Comparison of ENCODE assay signal across 10 cellular contexts in genomic region chr1:32448773-32449456, GRCh38. TPM values are rescaled to one million over a fixed set of nuclear protein-coding genes. Genes with fewer than 3 reads are reported as not detected.
DNase-seq lines count a peak whose midpoint lies in the region; ATAC-seq, FAIRE-seq and TF ChIP-seq lines count a peak whose summit lies in the region.
"Had no signal": no experiment of that assay in that cellular context is flagged by ENCODE, and none has a peak within 500 bp of the region (broad histone marks: within the 10 kb centered on the region; RNA-seq: fewer than 3 reads in every experiment).

No MANE protein-coding gene starts in this region.

- H3K27ac ChIP-seq in OCI-LY7 (ENCODE audit: low read depth, low read length, poor library complexity, severe bottlenecking) = no peak overlapping the region

- intact Hi-C loops in OCI-LY7 (cut with micrococcal nuclease; ENCODE audit: unreplicated experiment) = loop anchor here (5.0 kb wide), 1 partner anchor 323 kb away; no protein-coding TSS in a partner anchor

- POLR2A ChIA-PET in OCI-LY7 (lab: Charles Lee) = no interaction called here

- CTCF ChIA-PET in OCI-LY7 (lab: Charles Lee; ENCODE audit: unreplicated experiment) = no interaction called here

- TF ChIP-seq CTCF in AG09309 (IDR thresholded peaks at IDR 0.05; ENCODE audit: control insufficient read depth, insufficient read depth, low read depth, low read length, missing control alignments) (peak; percentile 33), GM10266 (IDR thresholded peaks at IDR 0.05; ENCODE audit: control insufficient read depth, insufficient read depth, low read depth, missing control alignments) (peak; percentile 48), OCI-LY7 (conservative IDR thresholded peaks at IDR 0.05; ENCODE audit: low read length) (peak; percentile 57), fibroblast of the aortic adventitia (IDR thresholded peaks at IDR 0.05; ENCODE audit: insufficient read depth, low read length) (peak; percentile 13)

- no peak for DNase-seq in AG09309 (ENCODE audit: low read depth)
- DNase-seq in GM10266 (ENCODE audit: extremely low spot score) = no peak
- peak; percentile 44 for DNase-seq in OCI-LY7 (ENCODE audit: low spot score)
- peak; percentile 21 for DNase-seq in fibroblast of the aortic adventitia (ENCODE audit: low read depth)
- no peak for DNase-seq in NCI-H2196 treated with DMSO at 0.1 percent for 48 hours (lab: John Stamatoyannopoulos, UW; ENCODE audit: unreplicated experiment)
- no peak for DNase-seq in globus pallidus (ENCODE audit: low spot score)
- DNase-seq in frontal cortex (ENCODE audit: low spot score in 2 of 2) = no peak

- no peaks in the 10 kb centered on the region for H3K36me3 ChIP-seq in OCI-LY7 (ENCODE audit: insufficient read depth, low read length)

- H3K4me3 ChIP-seq in AG09309 (ENCODE audit: control insufficient read depth, low read depth, low read length) (no peak overlapping the region), OCI-LY7 (ENCODE audit: low read depth, low read length, poor library complexity, severe bottlenecking) (no peak overlapping the region), fibroblast of the aortic adventitia (ENCODE audit: low read depth, low read length) (no peak overlapping the region)

- no peaks in the 10 kb centered on the region for H3K79me2 ChIP-seq in OCI-LY7 (ENCODE audit: insufficient read depth, low read depth, low read length)

- H3K9me3 ChIP-seq in OCI-LY7 (ENCODE audit: low read length) = peaks cover 7% of the 10 kb centered on the region; the same call in 1 of the 2 replicates

- ATAC-seq in HG03469 (IDR thresholded peaks at IDR 0.05; ENCODE audit: unreplicated experiment) = no peak
- ATAC-seq: stimulated activated memory B cell treated with anti-CD40 and anti-IgM and Interleukin-4, amounts not matched to agents 10 μg/mL and 1 μg/mL and 100 μg/mL, for 72 hours had no signal

- no peak overlapping the region for H3K4me2 ChIP-seq in OCI-LY7 (ENCODE audit: low read length)

- BruUV-seq in OCI-LY7 (replicated peaks; lab: Mats Ljungman, UMichigan) = no TSS peak

- no peak for FAIRE-seq in frontal cortex (lab: Jason Lieb, UNC)

- H4K20me1 ChIP-seq in OCI-LY7 (ENCODE audit: insufficient read depth, low read length) = no peaks in the 10 kb centered on the region

- H2AFZ ChIP-seq in OCI-LY7 (ENCODE audit: low read length) = no peak overlapping the region

- no peaks in the 10 kb centered on the region for H3K9me2 ChIP-seq in OCI-LY7 (ENCODE audit: insufficient read depth, low read length)

- no peaks in the 10 kb centered on the region for H3K4me1 ChIP-seq in OCI-LY7 (ENCODE audit: insufficient read depth, low read length, poor library complexity, severe bottlenecking)

RNA-seq across cellular contexts. Expression of gene ZBTB8B, which starts 16.0 kb away (rescaled TPM):
- 0.03 TPM in 1 of 2 replicates, not detected in the other for total RNA-seq in OCI-LY7 (2014; rRNA removed; shearing (Covaris generic))
- total RNA-seq in OCI-LY7 (2022) (not detected in 2 replicates), fibroblast of the aortic adventitia (ENCODE audit: low replicate concordance) (under 0.01 TPM in 1 of 2 replicates, not detected in the other), frontal cortex (15.9 TPM)
- total RNA-seq: esophagus mucosa had no signal

RNA-seq across cellular contexts. Expression of gene BSDC1, which starts 54.7 kb away (rescaled TPM):
- total RNA-seq in OCI-LY7 (2014; rRNA removed; shearing (Covaris generic)) = 21.8 and 29.6 TPM in 2 replicates
- total RNA-seq in OCI-LY7 (2022) (41.8 and 42.5 TPM in 2 replicates), fibroblast of the aortic adventitia (ENCODE audit: low replicate concordance) (47.6 and 52.3 TPM in 2 replicates), frontal cortex (65.2 TPM)

Comparison
In these comparisons a context has a peak if more than half of its experiments do, and no peak if none do; other contexts are left out.
1. DNase-seq: peak in OCI-LY7 (single experiment) and fibroblast of the aortic adventitia (single experiment); none in AG09309 (single experiment), GM10266 (single experiment), NCI-H2196 treated with DMSO at 0.1 percent for 48 hours (single experiment), globus pallidus (single experiment) and frontal cortex (0 of 2).
2. RNA of gene ZBTB8B, which starts 16.0 kb away (total RNA-seq): 15.9 TPM in frontal cortex (single experiment); 0.03 TPM in OCI-LY7 and under 0.01 TPM in fibroblast of the aortic adventitia; every median in the first group is over 10 times any median in the second.
3. Peak in every context shown above with its lines, with median percentiles within 50 percentile points of each other: CTCF ChIP-seq.